In genomic region chr17:49739662-49740271, GRCh38 we compare ENCODE assay signal across 8 cellular contexts. TPM values are rescaled to one million over a fixed set of nuclear protein-coding genes. Genes with fewer than 3 reads are reported as not detected.
A peak's percentile ranks its signal among the peaks of the same experiment; 100 is the strongest.
DNase-seq lines count a peak whose midpoint lies in the region; ATAC-seq and TF ChIP-seq lines count a peak whose summit lies in the region.

No MANE protein-coding gene starts in this region.

- no peaks in the 10 kb centered on the region for H4K20me1 ChIP-seq in KMS-11 (ENCODE audit: insufficient read depth)

- peaks cover 92% of the 10 kb centered on the region for H3K79me2 ChIP-seq in KMS-11 (ENCODE audit: insufficient read depth, low read depth)

- peak overlapping the region; percentile 58 for H3K9ac ChIP-seq in KMS-11

- H3K4me2 ChIP-seq in KMS-11 = peak overlapping the region; percentile 87

- H3K4me1 ChIP-seq in KMS-11 (ENCODE audit: low read depth, poor library complexity, severe bottlenecking) = peaks cover 88% of the 10 kb centered on the region

- H3K27ac ChIP-seq in KMS-11 = peak overlapping the region; percentile 95

- H3K27me3 ChIP-seq in KMS-11 (ENCODE audit: insufficient read depth, low read depth) = no peaks in the 10 kb centered on the region

- peak overlapping the region; percentile 1; the same call in 1 of the 2 replicates for H2AFZ ChIP-seq in KMS-11 (ENCODE audit: low read depth)

- no peak for TF ChIP-seq CTCF in KMS-11 (conservative IDR thresholded peaks at IDR 0.05; ENCODE audit: low read depth, low read length)

- DNase-seq in SK-N-DZ (ENCODE audit: low spot score) = peak; percentile 54
- peak; percentile 86 for DNase-seq in activated naive CD4-positive, alpha-beta T cell treated with Interleukin-2 at 50 U/mL for 16 hours
- DNase-seq in left kidney (ENCODE audit: low read depth, low spot score) = peak; percentile 30
- peak; percentile 87 for DNase-seq in stimulated activated CD8-positive, alpha-beta memory T cell treated with anti-CD3 and anti-CD28 coated beads, Interleukin-15, amount 100 ng/mL, for 1 hour (ENCODE audit: low read depth)
- DNase-seq in AG20443 (ENCODE audit: low spot score) = no peak
- no peak for DNase-seq in iPS-NIHi7 (ENCODE audit: extremely low spot score)

- no peaks in the 10 kb centered on the region for H3K36me3 ChIP-seq in KMS-11 (ENCODE audit: insufficient read depth)

- ATAC-seq in GM18520 (IDR thresholded peaks at IDR 0.05; ENCODE audit: unreplicated experiment) = peak; percentile 51

- no peak overlapping the region for H3K4me3 ChIP-seq in KMS-11 (IDR thresholded peaks at IDR 0.05; ENCODE audit: insufficient read depth, low read depth, low read length)

RNA-seq across cellular contexts. Expression of gene FAM117A, which starts 24.2 kb away (rescaled TPM):
- polyA plus RNA-seq in SK-N-DZ (2014; cell fraction: cytosol; rRNA removed) = 7.5 and 9.1 TPM in 2 replicates
- 4.7 and 18.3 TPM in 2 replicates for polyA plus RNA-seq in SK-N-DZ (2014; cell fraction: nucleus; rRNA removed)

RNA-seq across cellular contexts. Expression of gene SLC35B1, which starts 32.0 kb away (rescaled TPM):
- 94.9 and 178 TPM in 2 replicates for polyA plus RNA-seq in SK-N-DZ (2014; cell fraction: cytosol; rRNA removed)
- 127 and 153 TPM in 2 replicates for polyA plus RNA-seq in SK-N-DZ (2014; cell fraction: nucleus; rRNA removed)

RNA-seq across cellular contexts. Expression of gene KAT7, which starts 48.7 kb away (rescaled TPM):
- polyA plus RNA-seq in SK-N-DZ (2014; cell fraction: cytosol; rRNA removed) = 30.9 and 32.5 TPM in 2 replicates
- polyA plus RNA-seq in SK-N-DZ (2014; cell fraction: nucleus; rRNA removed) = 21.1 and 30.8 TPM in 2 replicates

Comparison
In these comparisons a context has a peak if more than half of its experiments do, and no peak if none do; other contexts are left out.
1. DNase-seq: peak in SK-N-DZ (single experiment), activated naive CD4-positive, alpha-beta T cell treated with Interleukin-2 at 50 U/mL for 16 hours (single experiment), left kidney (single experiment) and stimulated activated CD8-positive, alpha-beta memory T cell treated with anti-CD3 and anti-CD28 coated beads, Interleukin-15, amount 100 ng/mL, for 1 hour (single experiment); none in AG20443 (single experiment) and iPS-NIHi7 (single experiment).